Comparison of ENCODE assay signal across 25 cellular contexts in the genomic region with DNA sequence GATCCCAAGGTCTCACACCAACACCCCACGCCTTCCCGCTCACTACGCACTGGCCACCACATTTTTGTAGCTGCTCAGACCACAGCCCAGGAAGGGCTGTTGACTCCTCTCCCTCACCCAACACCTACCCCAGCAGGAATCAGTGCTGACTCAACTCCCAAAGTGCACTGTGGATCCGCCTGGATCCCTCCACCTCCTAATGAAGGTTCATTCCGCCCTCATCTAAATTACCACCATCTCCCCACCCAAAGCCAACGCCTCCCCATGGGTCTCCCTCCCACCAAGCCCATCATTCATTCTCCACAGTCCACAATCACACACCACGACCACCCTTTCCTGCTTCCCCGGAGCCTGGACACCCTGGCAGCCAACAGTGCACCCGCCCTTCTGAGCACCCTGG. TPM values are rescaled to one million over a fixed set of nuclear protein-coding genes. Genes with fewer than 3 reads are reported as not detected.
"Had no signal": no experiment of that assay in that cellular context is flagged by ENCODE, and none has a peak within 500 bp of the region (broad histone marks: within the 10 kb centered on the region; RNA-seq: fewer than 3 reads in every experiment).

No MANE protein-coding gene starts in this region.

- H3K27ac Mint-ChIP-seq: activated CD4-positive, alpha-beta T cell treated with anti-CD3 and anti-CD28 coated beads for 36 hours; activated CD8-positive, alpha-beta T cell treated with anti-CD3 and anti-CD28 coated beads for 36 hours; activated naive CD4-positive, alpha-beta T cell treated with anti-CD3 and anti-CD28 coated beads, Interleukin-2, amount 50 U/mL, for 72 hours; activated naive CD8-positive, alpha-beta T cell treated with anti-CD3 and anti-CD28 coated beads, Interleukin-2, amount 50 U/mL, for 24 hours; activated T-cell treated with anti-CD3 and anti-CD28 coated beads, Interleukin-2, amount 50 U/mL, for 72 hours had no signal

- H3K36me3 ChIP-seq: ascending aorta, brain microvascular endothelial cell, cardiac muscle cell, SJCRH30, WERI-Rb-1 had no signal

- ATAC-seq: activated CD4-positive, alpha-beta T cell treated with anti-CD3 and anti-CD28 coated beads for 36 hours; activated CD8-positive, alpha-beta T cell treated with anti-CD3 and anti-CD28 coated beads for 36 hours; activated naive CD4-positive, alpha-beta T cell treated with anti-CD3 and anti-CD28 coated beads, Interleukin-2, amount 50 U/mL, for 72 hours; activated naive CD8-positive, alpha-beta T cell treated with anti-CD3 and anti-CD28 coated beads, Interleukin-2, amount 50 U/mL, for 24 hours; activated T-cell treated with anti-CD3 and anti-CD28 coated beads, Interleukin-2, amount 50 U/mL, for 72 hours; Panc1 had no signal

- H3K4me1 Mint-ChIP-seq: activated CD4-positive, alpha-beta T cell treated with anti-CD3 and anti-CD28 coated beads for 36 hours; activated naive CD8-positive, alpha-beta T cell treated with anti-CD3 and anti-CD28 coated beads, Interleukin-2, amount 50 U/mL, for 24 hours had no signal

- H3K27ac ChIP-seq: ascending aorta, brain microvascular endothelial cell, cardiac muscle cell, SJCRH30, WERI-Rb-1 had no signal

- H3K4me3 Mint-ChIP-seq: activated CD4-positive, alpha-beta T cell treated with anti-CD3 and anti-CD28 coated beads for 36 hours; activated CD8-positive, alpha-beta T cell treated with anti-CD3 and anti-CD28 coated beads for 36 hours; activated naive CD8-positive, alpha-beta T cell treated with anti-CD3 and anti-CD28 coated beads, Interleukin-2, amount 50 U/mL, for 24 hours; activated T-cell treated with anti-CD3 and anti-CD28 coated beads, Interleukin-2, amount 50 U/mL, for 72 hours had no signal

- H3K4me2 ChIP-seq: SK-N-SH had no signal

- H3K9me3 ChIP-seq: ascending aorta, SJCRH30, SK-N-SH had no signal

- H3K27me3 ChIP-seq: ascending aorta, brain microvascular endothelial cell, cardiac muscle cell had no signal

- H3K9me3 Mint-ChIP-seq: activated T-cell treated with anti-CD3 and anti-CD28 coated beads, Interleukin-2, amount 50 U/mL, for 72 hours had no signal

- H3K4me3 ChIP-seq: ascending aorta, cardiac muscle cell, SJCRH30 had no signal

- H3K36me3 Mint-ChIP-seq: activated naive CD4-positive, alpha-beta T cell treated with anti-CD3 and anti-CD28 coated beads, Interleukin-2, amount 50 U/mL, for 72 hours had no signal

- H3K4me1 ChIP-seq: ascending aorta had no signal

- H3K9ac ChIP-seq: SK-N-SH had no signal

- DNase-seq: activated CD4-positive, alpha-beta T cell treated with anti-CD3 and anti-CD28 coated beads for 36 hours; activated CD8-positive, alpha-beta memory T cell treated with anti-CD3 and anti-CD28 coated beads, Interleukin-2, amount 50 U/mL, for 4 hours; activated CD8-positive, alpha-beta T cell treated with anti-CD3 and anti-CD28 coated beads for 36 hours; activated naive CD4-positive, alpha-beta T cell treated with Interleukin-2 at 50 U/mL for 16 hours; activated naive CD8-positive, alpha-beta T cell treated with anti-CD3 and anti-CD28 coated beads, Interleukin-2, amount 50 U/mL, for 24 hours; activated T-cell treated with anti-CD3 and anti-CD28 coated beads, Interleukin-2, amount 50 U/mL, for 72 hours; amniotic stem cell; brain microvascular endothelial cell; KG1; NCI-H1048; NCI-H146; NCI-H1930; NCI-H2227 treated with DMSO at 0.1 percent for 48 hours; Right ventricle myocardium superior; SK-N-SH; T-helper 1 cell; WERI-Rb-1 had no signal

RNA-seq across cellular contexts. Expression of gene OLFM1, which starts 57.8 kb away (rescaled TPM):
- total RNA-seq: activated CD4-positive, alpha-beta T cell treated with anti-CD3 and anti-CD28 coated beads for 36 hours; activated CD8-positive, alpha-beta T cell treated with anti-CD3 and anti-CD28 coated beads for 36 hours; activated naive CD4-positive, alpha-beta T cell treated with anti-CD3 and anti-CD28 coated beads, Interleukin-2, amount 50 U/mL, for 72 hours; LHCN-M2; OCI-LY7; SJCRH30; T-helper 2 cell treated with Interferon-gamma antibody and Interleukin-4, amounts not matched to agents 100 ng/mL and 5 ng/mL, for 36 hours had no signal
